In the genomic region with DNA sequence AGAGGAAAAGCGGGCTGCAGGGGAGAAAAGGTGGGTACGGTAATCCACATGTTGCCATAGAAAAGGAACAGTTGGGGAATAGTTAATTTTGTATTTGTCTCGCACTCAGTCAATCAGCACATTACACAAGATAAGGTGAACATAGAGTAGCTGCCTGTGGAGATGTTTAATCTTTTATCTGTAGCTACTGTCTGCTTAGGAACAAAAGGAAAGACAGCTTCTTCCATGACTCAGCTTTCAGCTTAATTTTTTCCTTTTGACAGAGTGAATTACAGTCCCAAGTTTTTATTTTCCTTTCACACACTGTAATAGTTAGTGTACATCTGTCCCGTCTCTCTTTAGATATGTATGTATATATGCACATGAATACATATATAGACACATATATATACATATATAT, we compare ENCODE assay signal across 3 cellular contexts.
TF ChIP-seq lines count a peak whose summit lies in the region.

No MANE protein-coding gene starts in this region.

TF ChIP-seq in SK-N-SH treated with all-trans-retinoic acid at 6 μM for 48 hours, 23 proteins besides CTCF, POLR2A, EP300 and RAD21:
- TF ChIP-seq CSDC2 (CRISPR knock-in tag; IDR thresholded peaks at IDR 0.05) (no peak), ZFP30 (CRISPR knock-in tag; IDR thresholded peaks at IDR 0.05) (no peak), ISL1 (CRISPR knock-in tag; IDR thresholded peaks at IDR 0.05) (peak; percentile 35; the same call in 1 of the 2 replicates), OSR1 (CRISPR knock-in tag; IDR thresholded peaks at IDR 0.05) (no peak)

TF ChIP-seq in SK-N-SH, 30 proteins besides CTCF, POLR2A, EP300 and RAD21:
- no peak for TF ChIP-seq FOXM1 (IDR thresholded peaks at IDR 0.05; ENCODE audit: low read depth)
- TF ChIP-seq FOXJ3 (CRISPR knock-in tag; IDR thresholded peaks at IDR 0.05), result no peak
- no peak for TF ChIP-seq TEAD4 (IDR thresholded peaks at IDR 0.05; ENCODE audit: borderline replicate concordance, insufficient read depth)
- TF ChIP-seq FOSL2 (IDR thresholded peaks at IDR 0.05; ENCODE audit: borderline replicate concordance, low read depth), result no peak
- no peak for TF ChIP-seq SIN3A (IDR thresholded peaks at IDR 0.05; ENCODE audit: borderline replicate concordance, low read depth, low read length)
- no peak for TF ChIP-seq JUND (IDR thresholded peaks at IDR 0.05)
- TF ChIP-seq SMC3 (IDR thresholded peaks at IDR 0.05; ENCODE audit: low read depth, low read length), result no peak
- TF ChIP-seq CHD2 (IDR thresholded peaks at IDR 0.05; ENCODE audit: low read length, partially characterized antibody), result no peak
- TF ChIP-seq, protein P1, sequence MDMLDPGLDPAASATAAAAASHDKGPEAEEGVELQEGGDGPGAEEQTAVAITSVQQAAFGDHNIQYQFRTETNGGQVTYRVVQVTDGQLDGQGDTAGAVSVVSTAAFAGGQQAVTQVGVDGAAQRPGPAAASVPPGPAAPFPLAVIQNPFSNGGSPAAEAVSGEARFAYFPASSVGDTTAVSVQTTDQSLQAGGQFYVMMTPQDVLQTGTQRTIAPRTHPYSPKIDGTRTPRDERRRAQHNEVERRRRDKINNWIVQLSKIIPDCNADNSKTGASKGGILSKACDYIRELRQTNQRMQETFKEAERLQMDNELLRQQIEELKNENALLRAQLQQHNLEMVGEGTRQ (IDR thresholded peaks at IDR 0.05; ENCODE audit: borderline replicate concordance, low read depth, low read length), result no peak
- TF ChIP-seq YY1 (IDR thresholded peaks at IDR 0.05; ENCODE audit: low read depth), result no peak
- no peak for TF ChIP-seq GABPA (IDR thresholded peaks at IDR 0.05; ENCODE audit: low read depth)
- no peak for TF ChIP-seq MAX (IDR thresholded peaks at IDR 0.05; ENCODE audit: low read depth)
- no peak for TF ChIP-seq POLR2AphosphoS5 (IDR thresholded peaks at IDR 0.05; ENCODE audit: low read depth, low read length)
- no peak for TF ChIP-seq NRF1 (IDR thresholded peaks at IDR 0.05; ENCODE audit: low read depth, low read length)
- TF ChIP-seq MEF2A (IDR thresholded peaks at IDR 0.05; ENCODE audit: borderline replicate concordance, low read depth), result no peak
- TF ChIP-seq TCF12 (IDR thresholded peaks at IDR 0.05), result no peak
- TF ChIP-seq, protein P2, sequence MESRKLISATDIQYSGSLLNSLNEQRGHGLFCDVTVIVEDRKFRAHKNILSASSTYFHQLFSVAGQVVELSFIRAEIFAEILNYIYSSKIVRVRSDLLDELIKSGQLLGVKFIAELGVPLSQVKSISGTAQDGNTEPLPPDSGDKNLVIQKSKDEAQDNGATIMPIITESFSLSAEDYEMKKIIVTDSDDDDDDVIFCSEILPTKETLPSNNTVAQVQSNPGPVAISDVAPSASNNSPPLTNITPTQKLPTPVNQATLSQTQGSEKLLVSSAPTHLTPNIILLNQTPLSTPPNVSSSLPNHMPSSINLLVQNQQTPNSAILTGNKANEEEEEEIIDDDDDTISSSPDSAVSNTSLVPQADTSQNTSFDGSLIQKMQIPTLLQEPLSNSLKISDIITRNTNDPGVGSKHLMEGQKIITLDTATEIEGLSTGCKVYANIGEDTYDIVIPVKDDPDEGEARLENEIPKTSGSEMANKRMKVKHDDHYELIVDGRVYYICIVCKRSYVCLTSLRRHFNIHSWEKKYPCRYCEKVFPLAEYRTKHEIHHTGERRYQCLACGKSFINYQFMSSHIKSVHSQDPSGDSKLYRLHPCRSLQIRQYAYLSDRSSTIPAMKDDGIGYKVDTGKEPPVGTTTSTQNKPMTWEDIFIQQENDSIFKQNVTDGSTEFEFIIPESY (IDR thresholded peaks at IDR 0.05; ENCODE audit: borderline replicate concordance, low read depth), result no peak
- no peak for TF ChIP-seq ELF1 (IDR thresholded peaks at IDR 0.05)
- TF ChIP-seq, protein P3, sequence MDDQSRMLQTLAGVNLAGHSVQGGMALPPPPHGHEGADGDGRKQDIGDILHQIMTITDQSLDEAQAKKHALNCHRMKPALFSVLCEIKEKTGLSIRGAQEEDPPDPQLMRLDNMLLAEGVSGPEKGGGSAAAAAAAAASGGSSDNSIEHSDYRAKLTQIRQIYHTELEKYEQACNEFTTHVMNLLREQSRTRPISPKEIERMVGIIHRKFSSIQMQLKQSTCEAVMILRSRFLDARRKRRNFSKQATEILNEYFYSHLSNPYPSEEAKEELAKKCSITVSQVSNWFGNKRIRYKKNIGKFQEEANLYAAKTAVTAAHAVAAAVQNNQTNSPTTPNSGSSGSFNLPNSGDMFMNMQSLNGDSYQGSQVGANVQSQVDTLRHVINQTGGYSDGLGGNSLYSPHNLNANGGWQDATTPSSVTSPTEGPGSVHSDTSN (IDR thresholded peaks at IDR 0.05), result no peak

TF ChIP-seq in K562, 482 proteins besides CTCF, POLR2A, EP300 and RAD21 (continues in another document):
- 0 out of 4 replicates have a peak, but pooled peaks of 1 of the 2 experiments have one; percentile 16 for TF ChIP-seq MAZ (CRISPR knock-in tag; conservative IDR thresholded peaks at IDR 0.05 in 1 of 2, IDR thresholded peaks at IDR 0.05 in 1 of 2)
- TF ChIP-seq RHOXF2B (CRISPR knock-in tag; conservative IDR thresholded peaks at IDR 0.05), result no peak
- peak; percentile 55 for TF ChIP-seq TCF3 (CRISPR knock-in tag; IDR thresholded peaks at IDR 0.05)
- 0 out of 4 replicates have a peak, but pooled peaks of 1 of the 2 experiments have one; percentile 17 for TF ChIP-seq MNT (conservative IDR thresholded peaks at IDR 0.05)
- peak; percentile 80 for TF ChIP-seq NFE2 (IDR thresholded peaks at IDR 0.05; ENCODE audit: low read depth)
- TF ChIP-seq ZNF707 (CRISPR knock-in tag; conservative IDR thresholded peaks at IDR 0.05), result no peak
- TF ChIP-seq ZNF764 (CRISPR knock-in tag; IDR thresholded peaks at IDR 0.05; ENCODE audit: low read depth), result no peak
- TF ChIP-seq ZNF766 (CRISPR knock-in tag; conservative IDR thresholded peaks at IDR 0.05), result no peak
- peak; percentile 94 for TF ChIP-seq ZNF354B (CRISPR knock-in tag; IDR thresholded peaks at IDR 0.05)
- TF ChIP-seq SMAD3 (CRISPR knock-in tag; conservative IDR thresholded peaks at IDR 0.05), result 0 out of 2 replicates have a peak, but pooled peaks have one; percentile 30
- TF ChIP-seq SMARCE1 (IDR thresholded peaks at IDR 0.05), result peak; percentile 44; the same call in 1 of the 2 replicates
- no peak for TF ChIP-seq CREBBP (IDR thresholded peaks at IDR 0.05; ENCODE audit: low read depth, low read length)
- TF ChIP-seq SREBF2 (CRISPR knock-in tag; IDR thresholded peaks at IDR 0.05), result no peak
- TF ChIP-seq CBFA2T3 (IDR thresholded peaks at IDR 0.05), result peak; percentile 61; the same call in 1 of the 2 replicates
- TF ChIP-seq MAFG (tag; conservative IDR thresholded peaks at IDR 0.05), result peak; percentile 87
- no peak for TF ChIP-seq FOXK2 (conservative IDR thresholded peaks at IDR 0.05 in 1 of 2, IDR thresholded peaks at IDR 0.05 in 1 of 2; ENCODE audit: low read depth in 2 of 2)
- TF ChIP-seq ZNF347 (CRISPR knock-in tag; IDR thresholded peaks at IDR 0.05; ENCODE audit: low read depth), result no peak
- TF ChIP-seq POLR3A (IDR thresholded peaks at IDR 0.05; ENCODE audit: borderline replicate concordance, extremely low read depth, insufficient read depth, insufficient read length), result no peak
- TF ChIP-seq ARID1B (IDR thresholded peaks at IDR 0.05), result peak; percentile 72
- TF ChIP-seq GATAD2A (IDR thresholded peaks at IDR 0.05), result no peak
- no peak for TF ChIP-seq SRSF3 (IDR thresholded peaks at IDR 0.05; ENCODE audit: insufficient read depth, low read length)
- peak; percentile 76 for TF ChIP-seq FOSL1 (tag; conservative IDR thresholded peaks at IDR 0.05)
- no peak for TF ChIP-seq WHSC1 (IDR thresholded peaks at IDR 0.05; ENCODE audit: low read length)
- TF ChIP-seq, protein P4, sequence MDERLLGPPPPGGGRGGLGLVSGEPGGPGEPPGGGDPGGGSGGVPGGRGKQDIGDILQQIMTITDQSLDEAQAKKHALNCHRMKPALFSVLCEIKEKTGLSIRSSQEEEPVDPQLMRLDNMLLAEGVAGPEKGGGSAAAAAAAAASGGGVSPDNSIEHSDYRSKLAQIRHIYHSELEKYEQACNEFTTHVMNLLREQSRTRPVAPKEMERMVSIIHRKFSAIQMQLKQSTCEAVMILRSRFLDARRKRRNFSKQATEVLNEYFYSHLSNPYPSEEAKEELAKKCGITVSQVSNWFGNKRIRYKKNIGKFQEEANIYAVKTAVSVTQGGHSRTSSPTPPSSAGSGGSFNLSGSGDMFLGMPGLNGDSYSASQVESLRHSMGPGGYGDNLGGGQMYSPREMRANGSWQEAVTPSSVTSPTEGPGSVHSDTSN (CRISPR knock-in tag; IDR thresholded peaks at IDR 0.05; ENCODE audit: low read depth), result no peak
- TF ChIP-seq, protein P4 (tag; conservative IDR thresholded peaks at IDR 0.05; ENCODE audit: low read depth), result peak; percentile 85
- peak; percentile 52; the same call in 1 of the 2 replicates for TF ChIP-seq C11orf30 (IDR thresholded peaks at IDR 0.05; ENCODE audit: low read depth)
- peak; percentile 65 for TF ChIP-seq DPF2 (IDR thresholded peaks at IDR 0.05)
- peak; percentile 10; the same call in 1 of the 2 replicates for TF ChIP-seq MTA2 (IDR thresholded peaks at IDR 0.05; ENCODE audit: low read depth)
- 0 out of 2 replicates have a peak, but pooled peaks have one; percentile 20 for TF ChIP-seq ZNF316 (IDR thresholded peaks at IDR 0.05)
- TF ChIP-seq SOX6 (IDR thresholded peaks at IDR 0.05), result peak; percentile 97
- TF ChIP-seq, protein P5, sequence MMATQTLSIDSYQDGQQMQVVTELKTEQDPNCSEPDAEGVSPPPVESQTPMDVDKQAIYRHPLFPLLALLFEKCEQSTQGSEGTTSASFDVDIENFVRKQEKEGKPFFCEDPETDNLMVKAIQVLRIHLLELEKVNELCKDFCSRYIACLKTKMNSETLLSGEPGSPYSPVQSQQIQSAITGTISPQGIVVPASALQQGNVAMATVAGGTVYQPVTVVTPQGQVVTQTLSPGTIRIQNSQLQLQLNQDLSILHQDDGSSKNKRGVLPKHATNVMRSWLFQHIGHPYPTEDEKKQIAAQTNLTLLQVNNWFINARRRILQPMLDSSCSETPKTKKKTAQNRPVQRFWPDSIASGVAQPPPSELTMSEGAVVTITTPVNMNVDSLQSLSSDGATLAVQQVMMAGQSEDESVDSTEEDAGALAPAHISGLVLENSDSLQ (IDR thresholded peaks at IDR 0.05), result peak; percentile 59
- peak; percentile 45; the same call in 1 of the 2 replicates for TF ChIP-seq TEAD4 (IDR thresholded peaks at IDR 0.05; ENCODE audit: low read length)
- TF ChIP-seq TEAD4 (CRISPR knock-in tag; IDR thresholded peaks at IDR 0.05; ENCODE audit: borderline replicate concordance), result no peak
- TF ChIP-seq FOXK1 (CRISPR knock-in tag; IDR thresholded peaks at IDR 0.05; ENCODE audit: borderline replicate concordance), result no peak
- TF ChIP-seq MEIS2 (IDR thresholded peaks at IDR 0.05; ENCODE audit: partially characterized antibody), result peak; percentile 92
- no peak for TF ChIP-seq SIN3A (IDR thresholded peaks at IDR 0.05; ENCODE audit: borderline replicate concordance in 2 of 2, control insufficient read depth in 1 of 2, low read depth in 2 of 2, low read length in 2 of 2)
- TF ChIP-seq SMARCA4 (IDR thresholded peaks at IDR 0.05), result peak; percentile 65
- TF ChIP-seq RCOR1 (IDR thresholded peaks at IDR 0.05; ENCODE audit: borderline replicate concordance in 1 of 2, low read depth in 2 of 2, low read length in 2 of 2), result peak in 1 of 2 experiments; percentile 29; a peak in 1 of 4 replicates
- TF ChIP-seq ZNF644 (tag; IDR thresholded peaks at IDR 0.05; ENCODE audit: low read depth), result peak; percentile 69; the same call in 1 of the 2 replicates
- peak; percentile 0; the same call in 1 of the 2 replicates for TF ChIP-seq ZNF512 (tag; IDR thresholded peaks at IDR 0.05)
- TF ChIP-seq ZNF408 (CRISPR knock-in tag; IDR thresholded peaks at IDR 0.05; ENCODE audit: low read depth), result no peak
- no peak for TF ChIP-seq ZFP1 (CRISPR knock-in tag; IDR thresholded peaks at IDR 0.05)
- TF ChIP-seq ZNF507 (tag; conservative IDR thresholded peaks at IDR 0.05), result peak; percentile 80
- peak; percentile 20; the same call in 1 of the 2 replicates for TF ChIP-seq NCOR1 (IDR thresholded peaks at IDR 0.05)
